8 cellular contexts compared by ENCODE assay signal in genomic region chr17:18039535-18040286, GRCh38. TPM values are rescaled to one million over a fixed set of nuclear protein-coding genes. Genes with fewer than 3 reads are reported as not detected.
DNase-seq lines count a peak whose midpoint lies in the region; ATAC-seq and TF ChIP-seq lines count a peak whose summit lies in the region.

No MANE protein-coding gene starts in this region.

- H3K4me3 Mint-ChIP-seq in activated naive CD8-positive, alpha-beta T cell treated with anti-CD3 and anti-CD28 coated beads, Interleukin-2, amount 10 ng/mL, durations not matched to agents 7 days and 5 days = peak overlapping the region; percentile 98

- H3K36me3 Mint-ChIP-seq in activated naive CD8-positive, alpha-beta T cell treated with anti-CD3 and anti-CD28 coated beads, Interleukin-2, amount 10 ng/mL, durations not matched to agents 7 days and 5 days = peaks cover 4% of the 10 kb centered on the region

- ATAC-seq in GM21526 (IDR thresholded peaks at IDR 0.05; ENCODE audit: low FRiP score, unreplicated experiment) (peak; percentile 15), gastrocnemius medialis (peak; percentile 59 to 60)
- ATAC-seq in activated naive CD8-positive, alpha-beta T cell treated with anti-CD3 and anti-CD28 coated beads, Interleukin-2, amount 10 ng/mL, durations not matched to agents 7 days and 5 days (ENCODE audit: low read depth) = peak; percentile 40

- no peak for TF ChIP-seq CTCF in gastrocnemius medialis (IDR thresholded peaks at IDR 0.05 in 4 of 5, conservative IDR thresholded peaks at IDR 0.05 in 1 of 5)

- H3K9ac ChIP-seq in HUES6 (ENCODE audit: low read length) = peak overlapping the region; percentile 68

- POLR2A ChIA-PET in activated naive CD8-positive, alpha-beta T cell treated with anti-CD3 and anti-CD28 coated beads, Interleukin-2, amount 10 ng/mL, durations not matched to agents 7 days and 5 days (lab: Charles Lee) = interaction anchor here (1.5 kb wide), 1 partner anchor 362 kb away, joined by 3 read pairs; no protein-coding TSS in a partner anchor

- H3K9me3 ChIP-seq in HUES6 (ENCODE audit: control insufficient read depth, insufficient read depth, low read depth, low read length) (no peaks in the 10 kb centered on the region), gastrocnemius medialis (no peaks in the 10 kb centered on the region)

- no peaks in the 10 kb centered on the region for H3K27me3 Mint-ChIP-seq in activated naive CD8-positive, alpha-beta T cell treated with anti-CD3 and anti-CD28 coated beads, Interleukin-2, amount 10 ng/mL, durations not matched to agents 7 days and 5 days

- no peak for TF ChIP-seq POLR2A in gastrocnemius medialis (IDR thresholded peaks at IDR 0.05)

- no peaks in the 10 kb centered on the region for H3K9me3 Mint-ChIP-seq in activated naive CD8-positive, alpha-beta T cell treated with anti-CD3 and anti-CD28 coated beads, Interleukin-2, amount 10 ng/mL, durations not matched to agents 7 days and 5 days

- H3K36me3 ChIP-seq in HUES6 (ENCODE audit: control insufficient read depth, insufficient read depth, low read length) (peaks cover 3% of the 10 kb centered on the region; the same call in 1 of the 2 replicates), gastrocnemius medialis (no peaks in the 10 kb centered on the region)

- intact Hi-C loops in gastrocnemius medialis (cut with DNase I; ENCODE audit: low total_unique reads) = loop anchor here (1.0 kb wide), 1 partner anchor 67 kb away; the partner anchor contains the start of genes DRC3 and TOM1L2

- peaks cover 33% of the 10 kb centered on the region for H3K4me1 Mint-ChIP-seq in activated naive CD8-positive, alpha-beta T cell treated with anti-CD3 and anti-CD28 coated beads, Interleukin-2, amount 10 ng/mL, durations not matched to agents 7 days and 5 days

- peak overlapping the region; percentile 97 for H3K27ac Mint-ChIP-seq in activated naive CD8-positive, alpha-beta T cell treated with anti-CD3 and anti-CD28 coated beads, Interleukin-2, amount 10 ng/mL, durations not matched to agents 7 days and 5 days

- H3K27ac ChIP-seq in HUES6 (ENCODE audit: low read depth, low read length) = no peak overlapping the region
- peak overlapping the region; percentile 87 to 94 (median 92) for H3K27ac ChIP-seq in gastrocnemius medialis

- H3K4me3 ChIP-seq in HUES6 (ENCODE audit: low read depth, low read length) = peak overlapping the region; percentile 92
- H3K4me3 ChIP-seq in gastrocnemius medialis = peak overlapping the region; percentile 79 to 95 (median 88)

- DNase-seq in DMS 273 (lab: John Stamatoyannopoulos, UW; ENCODE audit: unreplicated experiment) = peak; percentile 67
- DNase-seq in DMS 273 treated with DMSO at 0.1 percent for 48 hours (lab: John Stamatoyannopoulos, UW) = no peak
- no peak for DNase-seq in activated naive CD8-positive, alpha-beta T cell treated with anti-CD3 and anti-CD28 coated beads, Interleukin-2, amount 10 ng/mL, durations not matched to agents 7 days and 5 days
- peak; percentile 41 for DNase-seq in hepatic stellate cell (ENCODE audit: low spot score)
- no peak for DNase-seq in gastrocnemius medialis
- no peak for DNase-seq in HuH-7 (ENCODE audit: low spot score)

- H3K27me3 ChIP-seq in HUES6 (ENCODE audit: control insufficient read depth, insufficient read depth, low read length) (no peaks in the 10 kb centered on the region), gastrocnemius medialis (no peaks in the 10 kb centered on the region)

- in situ Hi-C loops in gastrocnemius medialis (cut with MboI; ENCODE audit: low sequenced_read_pairs in 4 of 4) = loop anchor here (10.0 to 25.0 kb wide), 4 partner anchors 65 to 365 kb away; partner anchors contain the start of genes DRC3 (in 1 of the 4) and TOM1L2 (in 1 of the 4)

- H3K4me1 ChIP-seq in HUES6 (ENCODE audit: control insufficient read depth, insufficient read depth, low read length) (peaks cover 17% of the 10 kb centered on the region), gastrocnemius medialis (peaks cover 34 to 45% of the 10 kb centered on the region in 2 donors)

RNA-seq across cellular contexts. Expression of gene GID4, which starts 0.5 kb away (rescaled TPM):
- total RNA-seq in activated naive CD8-positive, alpha-beta T cell treated with anti-CD3 and anti-CD28 coated beads, Interleukin-2, amount 10 ng/mL, durations not matched to agents 7 days and 5 days = 10 to 100 TPM in 1 of 2 experiments, 1 to 10 TPM in 1; 9.4 to 10.6 TPM
- 10 to 100 TPM; 40.1 to 46.4 (median 41.4) TPM for total RNA-seq in gastrocnemius medialis

RNA-seq across cellular contexts. Expression of gene ATPAF2, which starts 0.7 kb away (rescaled TPM):
- 10 to 100 TPM; 22.9 to 29.9 TPM for total RNA-seq in activated naive CD8-positive, alpha-beta T cell treated with anti-CD3 and anti-CD28 coated beads, Interleukin-2, amount 10 ng/mL, durations not matched to agents 7 days and 5 days
- total RNA-seq in gastrocnemius medialis = 10 to 100 TPM; 12.6 to 19.9 (median 16.2) TPM

RNA-seq across cellular contexts. Expression of gene DRG2, which starts 48.0 kb away (rescaled TPM):
- 10 to 100 TPM; 43.6 to 53.2 TPM for total RNA-seq in activated naive CD8-positive, alpha-beta T cell treated with anti-CD3 and anti-CD28 coated beads, Interleukin-2, amount 10 ng/mL, durations not matched to agents 7 days and 5 days
- 10 to 100 TPM; 34.7 to 52.3 (median 37.4) TPM for total RNA-seq in gastrocnemius medialis

Comparison
In these comparisons a context has a peak if more than half of its experiments do, and no peak if none do; other contexts are left out.
1. DNase-seq: peak in DMS 273 (single experiment) and hepatic stellate cell (single experiment); none in DMS 273 treated with DMSO at 0.1 percent for 48 hours (single experiment), activated naive CD8-positive, alpha-beta T cell treated with anti-CD3 and anti-CD28 coated beads, Interleukin-2, amount 10 ng/mL, durations not matched to agents 7 days and 5 days (single experiment), gastrocnemius medialis (0 of 2) and HuH-7 (single experiment).
2. Peak in every context shown above with its lines, with median percentiles within 50 percentile points of each other: ATAC-seq.